Comparison of ENCODE assay signal across 1 cellular context in genomic region chr14:74919421-74920165, GRCh38.
TF ChIP-seq lines count a peak whose summit lies in the region.

No MANE protein-coding gene starts in this region.

TF ChIP-seq in WTC11, 78 proteins besides CTCF, POLR2A, EP300 and RAD21 (continued from another document):
- TF ChIP-seq, protein P1, sequence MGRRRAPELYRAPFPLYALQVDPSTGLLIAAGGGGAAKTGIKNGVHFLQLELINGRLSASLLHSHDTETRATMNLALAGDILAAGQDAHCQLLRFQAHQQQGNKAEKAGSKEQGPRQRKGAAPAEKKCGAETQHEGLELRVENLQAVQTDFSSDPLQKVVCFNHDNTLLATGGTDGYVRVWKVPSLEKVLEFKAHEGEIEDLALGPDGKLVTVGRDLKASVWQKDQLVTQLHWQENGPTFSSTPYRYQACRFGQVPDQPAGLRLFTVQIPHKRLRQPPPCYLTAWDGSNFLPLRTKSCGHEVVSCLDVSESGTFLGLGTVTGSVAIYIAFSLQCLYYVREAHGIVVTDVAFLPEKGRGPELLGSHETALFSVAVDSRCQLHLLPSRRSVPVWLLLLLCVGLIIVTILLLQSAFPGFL (CRISPR knock-in tag; IDR thresholded peaks at IDR 0.05; ENCODE audit: borderline replicate concordance) = no peak
- no peak for TF ChIP-seq SMAD4 (CRISPR knock-in tag; IDR thresholded peaks at IDR 0.05)
- TF ChIP-seq, protein P2, sequence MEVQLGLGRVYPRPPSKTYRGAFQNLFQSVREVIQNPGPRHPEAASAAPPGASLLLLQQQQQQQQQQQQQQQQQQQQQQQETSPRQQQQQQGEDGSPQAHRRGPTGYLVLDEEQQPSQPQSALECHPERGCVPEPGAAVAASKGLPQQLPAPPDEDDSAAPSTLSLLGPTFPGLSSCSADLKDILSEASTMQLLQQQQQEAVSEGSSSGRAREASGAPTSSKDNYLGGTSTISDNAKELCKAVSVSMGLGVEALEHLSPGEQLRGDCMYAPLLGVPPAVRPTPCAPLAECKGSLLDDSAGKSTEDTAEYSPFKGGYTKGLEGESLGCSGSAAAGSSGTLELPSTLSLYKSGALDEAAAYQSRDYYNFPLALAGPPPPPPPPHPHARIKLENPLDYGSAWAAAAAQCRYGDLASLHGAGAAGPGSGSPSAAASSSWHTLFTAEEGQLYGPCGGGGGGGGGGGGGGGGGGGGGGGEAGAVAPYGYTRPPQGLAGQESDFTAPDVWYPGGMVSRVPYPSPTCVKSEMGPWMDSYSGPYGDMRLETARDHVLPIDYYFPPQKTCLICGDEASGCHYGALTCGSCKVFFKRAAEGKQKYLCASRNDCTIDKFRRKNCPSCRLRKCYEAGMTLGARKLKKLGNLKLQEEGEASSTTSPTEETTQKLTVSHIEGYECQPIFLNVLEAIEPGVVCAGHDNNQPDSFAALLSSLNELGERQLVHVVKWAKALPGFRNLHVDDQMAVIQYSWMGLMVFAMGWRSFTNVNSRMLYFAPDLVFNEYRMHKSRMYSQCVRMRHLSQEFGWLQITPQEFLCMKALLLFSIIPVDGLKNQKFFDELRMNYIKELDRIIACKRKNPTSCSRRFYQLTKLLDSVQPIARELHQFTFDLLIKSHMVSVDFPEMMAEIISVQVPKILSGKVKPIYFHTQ (CRISPR knock-in tag; IDR thresholded peaks at IDR 0.05) = no peak
- TF ChIP-seq, protein P3, sequence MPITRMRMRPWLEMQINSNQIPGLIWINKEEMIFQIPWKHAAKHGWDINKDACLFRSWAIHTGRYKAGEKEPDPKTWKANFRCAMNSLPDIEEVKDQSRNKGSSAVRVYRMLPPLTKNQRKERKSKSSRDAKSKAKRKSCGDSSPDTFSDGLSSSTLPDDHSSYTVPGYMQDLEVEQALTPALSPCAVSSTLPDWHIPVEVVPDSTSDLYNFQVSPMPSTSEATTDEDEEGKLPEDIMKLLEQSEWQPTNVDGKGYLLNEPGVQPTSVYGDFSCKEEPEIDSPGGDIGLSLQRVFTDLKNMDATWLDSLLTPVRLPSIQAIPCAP (CRISPR knock-in tag; IDR thresholded peaks at IDR 0.05) = no peak
